Comparison of ENCODE assay signal across 7 cellular contexts in the genomic region with DNA sequence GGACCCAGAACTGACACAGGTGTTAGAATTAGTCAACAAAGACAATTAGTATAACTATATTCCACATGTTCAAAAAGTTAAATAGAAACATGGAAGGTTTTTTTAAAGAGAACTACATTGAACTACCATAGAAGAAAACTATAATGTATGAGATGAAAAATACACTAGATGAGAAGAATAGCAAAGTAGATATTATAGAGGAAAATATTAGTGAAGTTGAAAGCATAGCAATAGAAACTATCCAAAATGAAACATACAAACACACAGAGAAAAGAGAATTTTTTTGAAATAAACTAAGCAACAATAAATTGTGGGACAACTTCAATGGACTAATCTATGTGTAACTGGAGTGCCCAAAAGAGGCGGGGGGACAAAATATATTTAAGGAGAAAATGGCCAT.
"Had no signal": no experiment of that assay in that cellular context is flagged by ENCODE, and none has a peak within 500 bp of the region (broad histone marks: within the 10 kb centered on the region; RNA-seq: fewer than 3 reads in every experiment).

No MANE protein-coding gene starts in this region.

- H3K4me3 ChIP-seq: GM12878 had no signal

- DNase-seq: GDM1, GF-D8 had no signal

- ATAC-seq: GM12878 had no signal

- FAIRE-seq: GM12891, GM12892, GM18507, GM19239 had no signal
